ENCODE assay signal across 26 cellular contexts in genomic region chr19:19171110-19171672, GRCh38. TPM values are rescaled to one million over a fixed set of nuclear protein-coding genes. Genes with fewer than 3 reads are reported as not detected.
A peak's percentile ranks its signal among the peaks of the same experiment; 100 is the strongest.
DNase-seq lines count a peak whose midpoint lies in the region; ATAC-seq and TF ChIP-seq lines count a peak whose summit lies in the region.
"Had no signal": no experiment of that assay in that cellular context is flagged by ENCODE, and none has a peak within 500 bp of the region (broad histone marks: within the 10 kb centered on the region; RNA-seq: fewer than 3 reads in every experiment).

No MANE protein-coding gene starts in this region.

- H3K9ac ChIP-seq in BLaER1 treated with 17β-estradiol and CSF1 and Interleukin-3, amounts not matched to agents 10 nM and 100 nM, result peak overlapping the region in 5 of 11 experiments; percentile 11 to 59 (median 26); a peak in 5 of 22 replicates
- no peak overlapping the region for H3K9ac ChIP-seq in smooth muscle cell (ENCODE audit: low read depth)

- H3K27me3 Mint-ChIP-seq in central memory CD8-positive, alpha-beta T cell, result peaks cover 12% of the 10 kb centered on the region

- 93% methylated on average over 5 of the region's 5 CpGs for WGBS in smooth muscle cell (ENCODE audit: low lambda C conversion rate)
- 75 to 81% (median 80%) methylated on average over 5 of the region's 5 CpGs for WGBS in psoas muscle, 3 donors

- no peak overlapping the region; a peak in 2 of 20 replicates for H3K4me3 ChIP-seq in BLaER1 treated with 17β-estradiol and CSF1 and Interleukin-3, amounts not matched to agents 10 nM and 100 nM
- H3K4me3 ChIP-seq in smooth muscle cell (no peak overlapping the region), psoas muscle (no peak overlapping the region)

- no peaks in the 10 kb centered on the region for H3K36me3 Mint-ChIP-seq in central memory CD8-positive, alpha-beta T cell (ENCODE audit: insufficient read depth)
- H3K36me3 Mint-ChIP-seq: activated naive CD4-positive, alpha-beta T cell treated with anti-CD3 and anti-CD28 coated beads, Interleukin-2, amount 50 U/mL, for 72 hours had no signal

- H3K9me3 ChIP-seq in BLaER1 treated with 17β-estradiol and CSF1 and Interleukin-3, amounts not matched to agents 10 nM and 100 nM (replicated peaks in 1 of 11), result no peaks in the 10 kb centered on the region
- H3K9me3 ChIP-seq in smooth muscle cell (replicated peaks; ENCODE audit: low read depth) (no peaks in the 10 kb centered on the region), psoas muscle (no peaks in the 10 kb centered on the region)
- H3K9me3 ChIP-seq: heart right ventricle had no signal

- H3K4me1 Mint-ChIP-seq in central memory CD8-positive, alpha-beta T cell, result peaks cover 22% of the 10 kb centered on the region

- peak; percentile 43 for DNase-seq in NAMALWA (ENCODE audit: low spot score)
- no peak for DNase-seq in central memory CD8-positive, alpha-beta T cell (ENCODE audit: low spot score in 2 of 2)
- DNase-seq in smooth muscle cell (lab: John Stamatoyannopoulos, UW; ENCODE audit: unreplicated experiment), result no peak
- DNase-seq in activated CD4-positive, alpha-beta T cell treated with anti-CD3 and anti-CD28 coated beads, Interleukin-2, amount 50 U/mL, for 48 hours, result no peak
- DNase-seq in psoas muscle, result no peak
- DNase-seq: activated CD4-positive, alpha-beta T cell treated with anti-CD3 and anti-CD28 coated beads for 48 hours; activated CD8-positive, alpha-beta memory T cell treated with anti-CD3 and anti-CD28 coated beads for 24 hours; activated T-cell treated with anti-CD3 and anti-CD28 coated beads for 4 hours; aorta; heart right ventricle; NCI-H1417; NCI-H2081 treated with DMSO at 0.1 percent for 48 hours; NCI-H2227 treated with DMSO at 0.1 percent for 48 hours; NCI-H526 treated with DMSO at 0.1 percent for 48 hours; NK-92 treated with Interleukin-12 subunit alpha and Interleukin-12 subunit beta, amount 100 ng/mL, for 24 hours; stimulated activated CD4-positive, alpha-beta T cell treated with anti-CD3 and anti-CD28 coated beads, Interleukin-4, amount 100 ng/mL, for 24 hours; T1000 had no signal

- peaks cover 23 to 33% (median 30%) of the 10 kb centered on the region in 10 experiments for H3K4me1 ChIP-seq in BLaER1 treated with 17β-estradiol and CSF1 and Interleukin-3, amounts not matched to agents 10 nM and 100 nM
- H3K4me1 ChIP-seq in smooth muscle cell (ENCODE audit: low read depth), result no peaks in the 10 kb centered on the region
- H3K4me1 ChIP-seq in psoas muscle, result peaks cover 19% of the 10 kb centered on the region

- intact Hi-C loops in psoas muscle (cut with DNase I), result loop anchor here in 1 of 2 donors (10.0 kb wide), 1 partner anchor 116 kb away; no protein-coding TSS in a partner anchor

- no peaks in the 10 kb centered on the region for H3F3A ChIP-seq in smooth muscle cell (ENCODE audit: low read depth)

- no peaks in the 10 kb centered on the region for H3K79me2 ChIP-seq in smooth muscle cell (ENCODE audit: low read depth)

- H3K36me3 ChIP-seq in BLaER1 treated with 17β-estradiol and CSF1 and Interleukin-3, amounts not matched to agents 10 nM and 100 nM, result peaks cover 0 to 15% (median 8%) of the 10 kb centered on the region in 11 experiments; a peak in 12 of 22 replicates
- H3K36me3 ChIP-seq in smooth muscle cell (ENCODE audit: low read depth), result no peaks in the 10 kb centered on the region
- H3K36me3 ChIP-seq in psoas muscle (ENCODE audit: insufficient read depth in 1 of 2, low read depth in 1 of 2), result no peaks in the 10 kb centered on the region

- no peak overlapping the region for H2AFZ ChIP-seq in smooth muscle cell (ENCODE audit: low read depth)

- peak overlapping the region; percentile 81 to 93 (median 90); a peak in 20 of 22 replicates for H3K4me2 ChIP-seq in BLaER1 treated with 17β-estradiol and CSF1 and Interleukin-3, amounts not matched to agents 10 nM and 100 nM
- peak overlapping the region; percentile 69 for H3K4me2 ChIP-seq in smooth muscle cell

- peak overlapping the region; percentile 50 for H3K4me3 Mint-ChIP-seq in central memory CD8-positive, alpha-beta T cell

- H3K27ac ChIP-seq in BLaER1 treated with 17β-estradiol and CSF1 and Interleukin-3, amounts not matched to agents 10 nM and 100 nM, result peak overlapping the region in 1 of 11 experiments; percentile 37; a peak in 2 of 22 replicates
- no peak overlapping the region for H3K27ac ChIP-seq in smooth muscle cell (ENCODE audit: low read depth)
- H3K27ac ChIP-seq in psoas muscle, result no peak overlapping the region
- H3K27ac ChIP-seq: VCaP had no signal

- ATAC-seq in central memory CD8-positive, alpha-beta T cell (replicated peaks; ENCODE audit: extremely low read depth, poor library complexity, severe bottlenecking), result no peak
- ATAC-seq in HG03520 (IDR thresholded peaks at IDR 0.05; ENCODE audit: unreplicated experiment) (no peak), psoas muscle (no peak)
- ATAC-seq: activated naive CD4-positive, alpha-beta T cell treated with anti-CD3 and anti-CD28 coated beads, Interleukin-2, amount 50 U/mL, for 72 hours; Right ventricle myocardium inferior had no signal

- peaks cover 12 to 68% (median 36%) of the 10 kb centered on the region in 11 experiments; a peak in 19 of 22 replicates for H4K20me1 ChIP-seq in BLaER1 treated with 17β-estradiol and CSF1 and Interleukin-3, amounts not matched to agents 10 nM and 100 nM
- peaks cover 11% of the 10 kb centered on the region for H4K20me1 ChIP-seq in smooth muscle cell (ENCODE audit: low read depth)

- TF ChIP-seq CTCF in smooth muscle cell (IDR thresholded peaks at IDR 0.05; ENCODE audit: borderline replicate concordance, insufficient read depth, poor library complexity, severe bottlenecking), result no peak
- no peak for TF ChIP-seq CTCF in psoas muscle (IDR thresholded peaks at IDR 0.05)

- no peak overlapping the region for H3K27ac Mint-ChIP-seq in central memory CD8-positive, alpha-beta T cell (ENCODE audit: low read depth)
- H3K27ac Mint-ChIP-seq: endodermal cell, progenitor cell of endocrine pancreas had no signal

- H3K9me3 Mint-ChIP-seq in central memory CD8-positive, alpha-beta T cell, result no peaks in the 10 kb centered on the region
- H3K9me3 Mint-ChIP-seq: activated naive CD4-positive, alpha-beta T cell treated with anti-CD3 and anti-CD28 coated beads, Interleukin-2, amount 50 U/mL, for 72 hours; endodermal cell had no signal

- peaks cover 0 to 10% (median 0%) of the 10 kb centered on the region in 11 experiments; a peak in 3 of 22 replicates for H3K27me3 ChIP-seq in BLaER1 treated with 17β-estradiol and CSF1 and Interleukin-3, amounts not matched to agents 10 nM and 100 nM
- no peaks in the 10 kb centered on the region for H3K27me3 ChIP-seq in smooth muscle cell (ENCODE audit: low read depth)
- H3K27me3 ChIP-seq in psoas muscle (ENCODE audit: insufficient read depth in 3 of 3, low read length in 2 of 3), result no peaks in the 10 kb centered on the region
- H3K27me3 ChIP-seq: heart right ventricle had no signal

RNA-seq across cellular contexts. Expression of gene MEF2B, which starts 1.1 kb away (rescaled TPM):
- total RNA-seq in smooth muscle cell (0.40 TPM in 1 of 2 replicates, not detected in the other), psoas muscle (under 1 TPM; 0.56 to 0.91 (median 0.63) TPM)
- polyA plus RNA-seq in smooth muscle cell (2.9 and 4.4 TPM in 2 replicates), psoas muscle (under 1 TPM; 0.07 to 0.18 (median 0.16) TPM)
- total RNA-seq: fibroblast of villous mesenchyme, myocyte had no signal

RNA-seq across cellular contexts. Expression of gene BORCS8, which starts 20.8 kb away (rescaled TPM):
- 6.6 and 10.0 TPM in 2 replicates for total RNA-seq in smooth muscle cell
- 15.7 and 25.9 TPM in 2 replicates for polyA plus RNA-seq in smooth muscle cell
- total RNA-seq in psoas muscle, result 10 to 100 TPM; 16.0 to 33.6 (median 21.0) TPM
- 10 to 100 TPM; 25.2 to 46.1 (median 41.2) TPM for polyA plus RNA-seq in psoas muscle

RNA-seq across cellular contexts. Expression of gene RFXANK, which starts 20.9 kb away (rescaled TPM):
- total RNA-seq in smooth muscle cell (47.5 and 59.6 TPM in 2 replicates), psoas muscle (10 to 100 TPM; 33.3 to 53.5 (median 46.2) TPM)
- polyA plus RNA-seq in smooth muscle cell (93.5 and 94.8 TPM in 2 replicates), psoas muscle (10 to 100 TPM; 39.1 to 64.9 (median 57.4) TPM)

RNA-seq across cellular contexts. Expression of gene NR2C2AP, which starts 32.0 kb away (rescaled TPM):
- 3.2 and 6.9 TPM in 2 replicates for total RNA-seq in smooth muscle cell
- 10.5 and 14.5 TPM in 2 replicates for polyA plus RNA-seq in smooth muscle cell
- total RNA-seq in psoas muscle, result 10 to 100 TPM in 3 of 4 donors, 1 to 10 TPM in 1; 7.5 to 15.8 (median 12.8) TPM
- polyA plus RNA-seq in psoas muscle, result 10 to 100 TPM; 17.5 to 44.4 (median 21.9) TPM

RNA-seq across cellular contexts. Expression of gene TMEM161A, which starts 32.9 kb away (rescaled TPM):
- 20.3 and 30.3 TPM in 2 replicates for total RNA-seq in smooth muscle cell
- polyA plus RNA-seq in smooth muscle cell, result 40.6 and 47.8 TPM in 2 replicates
- 10 to 100 TPM; 31.3 to 61.3 (median 42.8) TPM for total RNA-seq in psoas muscle
- polyA plus RNA-seq in psoas muscle, result 10 to 100 TPM; 30.2 to 46.1 (median 37.6) TPM
